14 cellular contexts compared by ENCODE assay signal in genomic region chr7:7706101-7706511, GRCh38.
DNase-seq lines count a peak whose midpoint lies in the region; ATAC-seq, FAIRE-seq and TF ChIP-seq lines count a peak whose summit lies in the region.
"Had no signal": no experiment of that assay in that cellular context is flagged by ENCODE, and none has a peak within 500 bp of the region (broad histone marks: within the 10 kb centered on the region; RNA-seq: fewer than 3 reads in every experiment).

No MANE protein-coding gene starts in this region.

- DNase-seq in stimulated activated naive CD8-positive, alpha-beta T cell treated with anti-CD3 and anti-CD28 coated beads, Interleukin-15, amount 100 ng/mL, for 72 hours: no peak
- DNase-seq in stimulated activated naive CD8-positive, alpha-beta T cell treated with anti-CD3 and anti-CD28 coated beads, Interleukin-15, Interleukin-2, amounts not matched to agents 100 U/mL and 50 U/mL, for 24 hours: no peak
- DNase-seq in GM13977 (ENCODE audit: low spot score) (no peak), OCI-M1 (lab: John Stamatoyannopoulos, UW) (no peak), RCC 7860 (ENCODE audit: low spot score) (no peak), GM03348 (ENCODE audit: low spot score) (no peak)
- DNase-seq: activated gamma-delta T cell treated with Interleukin-2 at 50 U/mL for 16 hours; hippocampal formation; left ventricle myocardium inferior; NCI-H187; stimulated activated CD4-positive, alpha-beta T cell treated with anti-CD3 and anti-CD28 coated beads, Interleukin-12 subunit alpha, Interleukin-12 subunit beta, amount 100 ng/mL, for 4 hours had no signal

- no peaks in the 10 kb centered on the region for H3K27me3 Mint-ChIP-seq in stimulated activated naive CD8-positive, alpha-beta T cell treated with anti-CD3 and anti-CD28 coated beads, Interleukin-15, amount 100 ng/mL, for 72 hours

- FAIRE-seq in RCC 7860 (lab: Jason Lieb, UNC): no peak
- FAIRE-seq: endothelial cell of umbilical vein had no signal

- ATAC-seq in stimulated activated naive CD8-positive, alpha-beta T cell treated with anti-CD3 and anti-CD28 coated beads, Interleukin-15, amount 100 ng/mL, for 72 hours: peak; percentile 52
- no peak for ATAC-seq in stimulated activated naive CD8-positive, alpha-beta T cell treated with anti-CD3 and anti-CD28 coated beads, Interleukin-15, Interleukin-2, amounts not matched to agents 100 U/mL and 50 U/mL, for 24 hours
- peak; percentile 65 for ATAC-seq in GM21737 (IDR thresholded peaks at IDR 0.05; ENCODE audit: unreplicated experiment)
- ATAC-seq in HG03354 (IDR thresholded peaks at IDR 0.05; ENCODE audit: poor library complexity, severe bottlenecking, unreplicated experiment): peak; percentile 82

- H3K4me1 Mint-ChIP-seq in stimulated activated naive CD8-positive, alpha-beta T cell treated with anti-CD3 and anti-CD28 coated beads, Interleukin-15, amount 100 ng/mL, for 72 hours: peaks cover 38% of the 10 kb centered on the region

- peak overlapping the region in 1 of 2 donors; percentile 57 for H3K4me3 Mint-ChIP-seq in stimulated activated naive CD8-positive, alpha-beta T cell treated with anti-CD3 and anti-CD28 coated beads, Interleukin-15, amount 100 ng/mL, for 72 hours

- TF ChIP-seq CTCF in GM13977 (IDR thresholded peaks at IDR 0.05; ENCODE audit: extremely low read depth, insufficient read depth, missing control alignments): no peak

- in situ Hi-C loops in GM13977 (cut with MboI; ENCODE audit: low pct_unique_long_range_greater_than_20kb, low sequenced_read_pairs, unreplicated experiment): no loop called here

- no peaks in the 10 kb centered on the region for H3K9me3 Mint-ChIP-seq in stimulated activated naive CD8-positive, alpha-beta T cell treated with anti-CD3 and anti-CD28 coated beads, Interleukin-15, amount 100 ng/mL, for 72 hours

- H3K27ac Mint-ChIP-seq in stimulated activated naive CD8-positive, alpha-beta T cell treated with anti-CD3 and anti-CD28 coated beads, Interleukin-15, amount 100 ng/mL, for 72 hours: peak overlapping the region in 1 of 2 donors; percentile 77
